In the genomic region with DNA sequence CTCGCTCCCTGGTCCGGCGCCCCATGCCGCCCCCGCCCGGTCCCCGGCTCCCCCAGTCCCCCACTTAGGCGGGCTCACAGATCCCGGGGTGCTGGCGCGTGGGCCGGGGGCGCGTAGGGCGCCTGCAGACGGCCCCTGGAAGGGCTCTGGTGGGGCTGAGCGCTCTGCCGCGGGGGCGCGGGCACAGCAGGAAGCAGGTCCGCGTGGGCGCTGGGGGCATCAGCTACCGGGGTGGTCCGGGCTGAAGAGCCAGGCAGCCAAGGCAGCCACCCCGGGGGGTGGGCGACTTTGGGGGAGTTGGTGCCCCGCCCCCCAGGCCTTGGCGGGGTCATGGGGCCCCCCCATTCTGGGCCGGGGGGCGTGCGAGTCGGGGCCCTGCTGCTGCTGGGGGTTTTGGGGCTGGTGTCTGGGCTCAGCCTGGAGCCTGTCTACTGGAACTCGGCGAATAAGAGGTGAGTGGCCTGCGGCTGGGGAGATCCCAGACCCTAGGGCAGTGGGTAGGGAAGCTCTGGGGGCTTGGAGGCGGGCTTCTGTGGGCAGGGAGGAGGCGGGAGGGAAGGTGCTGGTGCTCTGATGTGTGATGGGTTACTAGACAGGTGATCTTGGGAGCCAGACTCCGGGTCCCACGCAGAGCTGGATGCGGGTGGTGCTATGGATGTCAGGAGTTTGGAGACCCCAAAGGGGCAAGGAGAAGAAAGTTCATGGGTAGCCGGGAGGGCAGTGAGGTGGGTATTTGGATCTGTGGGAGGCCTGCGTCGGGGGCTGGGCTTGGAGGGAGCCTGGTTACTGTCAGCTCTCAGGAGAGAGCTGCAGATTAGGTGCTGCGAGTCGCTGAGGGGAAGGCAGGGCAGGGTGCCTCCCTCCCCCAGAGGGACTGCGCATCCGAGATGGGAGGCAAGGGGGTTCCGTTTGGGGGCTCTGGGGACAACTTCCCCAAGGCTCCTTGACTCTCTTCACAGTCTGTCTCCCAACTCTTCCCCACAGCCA, we compare ENCODE assay signal across 8 cellular contexts. TPM values are rescaled to one million over a fixed set of nuclear protein-coding genes. Genes with fewer than 3 reads are reported as not detected.
DNase-seq lines count a peak whose midpoint lies in the region; ATAC-seq, FAIRE-seq and TF ChIP-seq lines count a peak whose summit lies in the region.
"Had no signal": no experiment of that assay in that cellular context is flagged by ENCODE, and none has a peak within 500 bp of the region (broad histone marks: within the 10 kb centered on the region; RNA-seq: fewer than 3 reads in every experiment).

No MANE protein-coding gene starts in this region.

- peak overlapping the region; percentile 24 for H3K9ac ChIP-seq in iPS-15b (ENCODE audit: low read depth, low read length)
- H3K9ac ChIP-seq: KMS-11 had no signal

- H3K9me3 Mint-ChIP-seq in HFFc6: no peaks in the 10 kb centered on the region
- H3K9me3 Mint-ChIP-seq in activated naive CD8-positive, alpha-beta T cell treated with anti-CD3 and anti-CD28 coated beads, Interleukin-2, amount 50 U/mL, for 24 hours: no peaks in the 10 kb centered on the region

- no peak for ATAC-seq in activated naive CD8-positive, alpha-beta T cell treated with anti-CD3 and anti-CD28 coated beads, Interleukin-2, amount 50 U/mL, for 24 hours
- ATAC-seq in GM21367 (IDR thresholded peaks at IDR 0.05; ENCODE audit: unreplicated experiment): no peak

- no peak for TF ChIP-seq CTCF in HFFc6 (IDR thresholded peaks at IDR 0.05)

- WGBS in small intestine, 3 donors: 4 to 7% (median 6%) methylated on average over 46 to 50 of the region's 50 CpGs

- H3K27me3 ChIP-seq in iPS-15b (ENCODE audit: control insufficient read depth, insufficient read depth, low read length): peaks cover 16% of the 10 kb centered on the region
- H3K27me3 ChIP-seq in small intestine (ENCODE audit: control insufficient read depth in 2 of 2, insufficient read depth in 2 of 2, low read length in 2 of 2): peaks cover 10 to 17% of the 10 kb centered on the region in 2 donors

- H3K4me3 Mint-ChIP-seq in HFFc6: peak overlapping the region; percentile 3; the same call in 1 of the 2 replicates
- peak overlapping the region; percentile 11 for H3K4me3 Mint-ChIP-seq in activated naive CD8-positive, alpha-beta T cell treated with anti-CD3 and anti-CD28 coated beads, Interleukin-2, amount 50 U/mL, for 24 hours

- peaks cover 35% of the 10 kb centered on the region for H3K27me3 Mint-ChIP-seq in HFFc6 (ENCODE audit: insufficient read depth)
- peaks cover 42% of the 10 kb centered on the region for H3K27me3 Mint-ChIP-seq in activated naive CD8-positive, alpha-beta T cell treated with anti-CD3 and anti-CD28 coated beads, Interleukin-2, amount 50 U/mL, for 24 hours

- H3K9me3 ChIP-seq in iPS-15b (ENCODE audit: control insufficient read depth, insufficient read depth, low read length): no peaks in the 10 kb centered on the region
- H3K9me3 ChIP-seq in small intestine (ENCODE audit: control insufficient read depth, low read depth): no peaks in the 10 kb centered on the region

- DNase-seq in HFFc6 (no peak), small intestine (no peak), EL (no peak)
- DNase-seq in activated naive CD8-positive, alpha-beta T cell treated with anti-CD3 and anti-CD28 coated beads, Interleukin-2, amount 50 U/mL, for 24 hours: no peak
- no peak for DNase-seq in activated CD4-positive, CD25-positive, alpha-beta regulatory T cell (lab: John Stamatoyannopoulos, UW)

- peaks cover 26% of the 10 kb centered on the region for H3K4me1 Mint-ChIP-seq in HFFc6 (ENCODE audit: low read depth)
- H3K4me1 Mint-ChIP-seq in activated naive CD8-positive, alpha-beta T cell treated with anti-CD3 and anti-CD28 coated beads, Interleukin-2, amount 50 U/mL, for 24 hours: peaks cover 23% of the 10 kb centered on the region

- H3K27ac ChIP-seq in small intestine (ENCODE audit: low read depth in 1 of 2, low read length in 1 of 2): no peak overlapping the region
- H3K27ac ChIP-seq: KMS-11 had no signal

- H3K4me1 ChIP-seq in iPS-15b (ENCODE audit: control insufficient read depth, insufficient read depth, low read length) (peaks cover 9% of the 10 kb centered on the region), small intestine (ENCODE audit: control insufficient read depth in 2 of 2, insufficient read depth in 1 of 2, low read depth in 1 of 2, low read length in 1 of 2) (no peaks in the 10 kb centered on the region)

- peak overlapping the region; percentile 75 for H3K4me3 ChIP-seq in iPS-15b (ENCODE audit: low read depth, low read length)
- peak overlapping the region; percentile 8 to 11 for H3K4me3 ChIP-seq in small intestine (ENCODE audit: low read depth in 1 of 2, low read length in 2 of 2)

- H3K36me3 Mint-ChIP-seq in HFFc6 (ENCODE audit: low read depth): peaks cover 6% of the 10 kb centered on the region
- H3K36me3 Mint-ChIP-seq in activated naive CD8-positive, alpha-beta T cell treated with anti-CD3 and anti-CD28 coated beads, Interleukin-2, amount 50 U/mL, for 24 hours (ENCODE audit: low read depth): peaks cover 12% of the 10 kb centered on the region

- FAIRE-seq in small intestine (lab: Jason Lieb, UNC): no peak

- H3K27ac Mint-ChIP-seq in HFFc6: no peak overlapping the region
- H3K27ac Mint-ChIP-seq in activated naive CD8-positive, alpha-beta T cell treated with anti-CD3 and anti-CD28 coated beads, Interleukin-2, amount 50 U/mL, for 24 hours: no peak overlapping the region

- H3K36me3 ChIP-seq in iPS-15b (ENCODE audit: control insufficient read depth, insufficient read depth, low read length): peaks cover 11% of the 10 kb centered on the region
- H3K36me3 ChIP-seq in small intestine (ENCODE audit: control insufficient read depth in 2 of 2, insufficient read depth in 2 of 2, low read length in 2 of 2): peaks cover 3 to 7% of the 10 kb centered on the region in 2 donors

RNA-seq across cellular contexts. Expression of gene EFNB3, which starts 0.6 kb away (rescaled TPM):
- under 1 TPM; 0.12 to 0.34 (median 0.24) TPM for total RNA-seq in HFFc6 (2021; fragmentation: NEBNext Ultra II Directional; extraction: Animal tissue kit (Norgen Biotek cat#: 25700))
- polyA plus RNA-seq in small intestine: 1 to 10 TPM in 1 of 3 donors, not detected in 2; 1.1 TPM

RNA-seq across cellular contexts. Expression of gene DNAH2, which starts 12.0 kb away (rescaled TPM):
- total RNA-seq in HFFc6 (2021; fragmentation: NEBNext Ultra II Directional; extraction: Animal tissue kit (Norgen Biotek cat#: 25700)): not detected
- under 1 TPM in 1 of 3 donors, not detected in 2; 0.09 TPM for polyA plus RNA-seq in small intestine

RNA-seq across cellular contexts. Expression of gene WRAP53, which starts 17.3 kb away (rescaled TPM):
- total RNA-seq in HFFc6 (2021; fragmentation: NEBNext Ultra II Directional; extraction: Animal tissue kit (Norgen Biotek cat#: 25700)): 10 to 100 TPM in 5 of 6 experiments, 1 to 10 TPM in 1; 8.6 to 18.2 (median 15.2) TPM
- 10 to 100 TPM; 10.8 to 17.7 (median 11.5) TPM for polyA plus RNA-seq in small intestine

RNA-seq across cellular contexts. Expression of gene TP53, which starts 18.3 kb away (rescaled TPM):
- 10 to 100 TPM; 68.1 to 84.3 (median 75.4) TPM for total RNA-seq in HFFc6 (2021; fragmentation: NEBNext Ultra II Directional; extraction: Animal tissue kit (Norgen Biotek cat#: 25700))
- polyA plus RNA-seq in small intestine: 10 to 100 TPM in 1 of 3 donors, 1 to 10 TPM in 2; 8.7 to 42.6 (median 10.0) TPM

RNA-seq across cellular contexts. Expression of gene ATP1B2, which starts 54.8 kb away (rescaled TPM):
- total RNA-seq in HFFc6 (2021; fragmentation: NEBNext Ultra II Directional; extraction: Animal tissue kit (Norgen Biotek cat#: 25700)): not detected
- 1 to 10 TPM in 1 of 3 donors, not detected in 2; 1.1 TPM for polyA plus RNA-seq in small intestine
